In genomic region chr16:50275428-50276127, GRCh38 we compare ENCODE assay signal across 12 cellular contexts. TPM values are rescaled to one million over a fixed set of nuclear protein-coding genes. Genes with fewer than 3 reads are reported as not detected.
DNase-seq lines count a peak whose midpoint lies in the region; ATAC-seq and TF ChIP-seq lines count a peak whose summit lies in the region.
"Had no signal": no experiment of that assay in that cellular context is flagged by ENCODE, and none has a peak within 500 bp of the region (broad histone marks: within the 10 kb centered on the region; RNA-seq: fewer than 3 reads in every experiment).

No MANE protein-coding gene starts in this region.

- H3K27me3 Mint-ChIP-seq in activated CD4-positive, alpha-beta T cell treated with anti-CD3 and anti-CD28 coated beads, Interleukin-2, amount 10 ng/mL, durations not matched to agents 24 days and 14 days = no peaks in the 10 kb centered on the region
- no peaks in the 10 kb centered on the region for H3K27me3 Mint-ChIP-seq in central memory CD8-positive, alpha-beta T cell
- no peaks in the 10 kb centered on the region for H3K27me3 Mint-ChIP-seq in stimulated activated naive B cell treated with anti-CD40 and anti-IgM and Interleukin-4, amounts not matched to agents 10 μg/mL and 1 μg/mL and 100 μg/mL, for 72 hours
- no peaks in the 10 kb centered on the region for H3K27me3 Mint-ChIP-seq in type B pancreatic cell

- no peak for DNase-seq in activated CD4-positive, alpha-beta T cell treated with anti-CD3 and anti-CD28 coated beads, Interleukin-2, amount 10 ng/mL, durations not matched to agents 24 days and 14 days
- no peak for DNase-seq in activated CD4-positive, alpha-beta T cell treated with anti-CD3 and anti-CD28 coated beads for 1 hour
- DNase-seq in NAMALWA (ENCODE audit: low spot score) (peak; percentile 36), DMS153 treated with DMSO at 0.1 percent for 48 hours (lab: John Stamatoyannopoulos, UW; ENCODE audit: unreplicated experiment) (no peak), hepatic stellate cell (ENCODE audit: low spot score) (no peak), type B pancreatic cell (ENCODE audit: extremely low spot score, unreplicated experiment) (no peak)
- DNase-seq in central memory CD8-positive, alpha-beta T cell (ENCODE audit: low spot score in 2 of 2) = no peak
- DNase-seq in stimulated activated naive B cell treated with anti-CD40 and anti-IgM and Interleukin-4, amounts not matched to agents 10 μg/mL and 1 μg/mL and 100 μg/mL, for 72 hours = no peak
- DNase-seq: ACHN; activated CD4-positive, alpha-beta T cell treated with anti-CD3 and anti-CD28 coated beads for 48 hours; GDM1; GOT3 had no signal

- H3K9me3 Mint-ChIP-seq in activated CD4-positive, alpha-beta T cell treated with anti-CD3 and anti-CD28 coated beads, Interleukin-2, amount 10 ng/mL, durations not matched to agents 24 days and 14 days = peaks cover 4% of the 10 kb centered on the region
- H3K9me3 Mint-ChIP-seq in central memory CD8-positive, alpha-beta T cell = no peaks in the 10 kb centered on the region
- H3K9me3 Mint-ChIP-seq in stimulated activated naive B cell treated with anti-CD40 and anti-IgM and Interleukin-4, amounts not matched to agents 10 μg/mL and 1 μg/mL and 100 μg/mL, for 72 hours = peaks cover 2 to 4% of the 10 kb centered on the region in 2 donors
- peaks cover 5% of the 10 kb centered on the region for H3K9me3 Mint-ChIP-seq in type B pancreatic cell

- peaks cover 43% of the 10 kb centered on the region for H3K36me3 Mint-ChIP-seq in activated CD4-positive, alpha-beta T cell treated with anti-CD3 and anti-CD28 coated beads, Interleukin-2, amount 10 ng/mL, durations not matched to agents 24 days and 14 days (ENCODE audit: low read depth)
- peaks cover 14% of the 10 kb centered on the region for H3K36me3 Mint-ChIP-seq in central memory CD8-positive, alpha-beta T cell (ENCODE audit: insufficient read depth)
- peaks cover 21 to 39% of the 10 kb centered on the region in 2 donors for H3K36me3 Mint-ChIP-seq in stimulated activated naive B cell treated with anti-CD40 and anti-IgM and Interleukin-4, amounts not matched to agents 10 μg/mL and 1 μg/mL and 100 μg/mL, for 72 hours
- no peaks in the 10 kb centered on the region for H3K36me3 Mint-ChIP-seq in type B pancreatic cell

- intact Hi-C loops in activated CD4-positive, alpha-beta T cell treated with anti-CD3 and anti-CD28 coated beads, Interleukin-2, amount 10 ng/mL, durations not matched to agents 24 days and 14 days (cut with micrococcal nuclease) = loop anchor here (5.0 kb wide), 4 partner anchors 37 to 467 kb away; partner anchors contain the start of genes CYLD and TENT4B

- no peak for TF ChIP-seq CTCF in type B pancreatic cell (conservative IDR thresholded peaks at IDR 0.05)

- H3K27ac Mint-ChIP-seq in activated CD4-positive, alpha-beta T cell treated with anti-CD3 and anti-CD28 coated beads, Interleukin-2, amount 10 ng/mL, durations not matched to agents 24 days and 14 days = peak overlapping the region; percentile 99
- peak overlapping the region; percentile 97 for H3K27ac Mint-ChIP-seq in central memory CD8-positive, alpha-beta T cell (ENCODE audit: low read depth)
- peak overlapping the region; percentile 100 for H3K27ac Mint-ChIP-seq in stimulated activated naive B cell treated with anti-CD40 and anti-IgM and Interleukin-4, amounts not matched to agents 10 μg/mL and 1 μg/mL and 100 μg/mL, for 72 hours
- no peak overlapping the region for H3K27ac Mint-ChIP-seq in type B pancreatic cell

- no peak for ATAC-seq in central memory CD8-positive, alpha-beta T cell (replicated peaks; ENCODE audit: extremely low read depth, poor library complexity, severe bottlenecking)
- ATAC-seq in stimulated activated naive B cell treated with anti-CD40 and anti-IgM and Interleukin-4, amounts not matched to agents 10 μg/mL and 1 μg/mL and 100 μg/mL, for 72 hours (replicated peaks) = no peak

- H3K4me3 Mint-ChIP-seq in activated CD4-positive, alpha-beta T cell treated with anti-CD3 and anti-CD28 coated beads, Interleukin-2, amount 10 ng/mL, durations not matched to agents 24 days and 14 days = peak overlapping the region; percentile 99
- H3K4me3 Mint-ChIP-seq in central memory CD8-positive, alpha-beta T cell = peak overlapping the region; percentile 96
- H3K4me3 Mint-ChIP-seq in stimulated activated naive B cell treated with anti-CD40 and anti-IgM and Interleukin-4, amounts not matched to agents 10 μg/mL and 1 μg/mL and 100 μg/mL, for 72 hours = peak overlapping the region; percentile 87 to 99
- no peak overlapping the region for H3K4me3 Mint-ChIP-seq in type B pancreatic cell

- peaks cover 89% of the 10 kb centered on the region for H3K4me1 Mint-ChIP-seq in activated CD4-positive, alpha-beta T cell treated with anti-CD3 and anti-CD28 coated beads, Interleukin-2, amount 10 ng/mL, durations not matched to agents 24 days and 14 days
- H3K4me1 Mint-ChIP-seq in central memory CD8-positive, alpha-beta T cell = peaks cover 92% of the 10 kb centered on the region
- H3K4me1 Mint-ChIP-seq in stimulated activated naive B cell treated with anti-CD40 and anti-IgM and Interleukin-4, amounts not matched to agents 10 μg/mL and 1 μg/mL and 100 μg/mL, for 72 hours = peaks cover 67 to 98% of the 10 kb centered on the region in 2 donors
- H3K4me1 Mint-ChIP-seq in type B pancreatic cell (ENCODE audit: unreplicated experiment) = peaks cover 6% of the 10 kb centered on the region

RNA-seq across cellular contexts. Expression of gene ADCY7, which starts 9.2 kb away (rescaled TPM):
- 85.6 and 86.2 TPM in 2 replicates for total RNA-seq in activated CD4-positive, alpha-beta T cell treated with anti-CD3 and anti-CD28 coated beads, Interleukin-2, amount 10 ng/mL, durations not matched to agents 24 days and 14 days
- total RNA-seq in type B pancreatic cell (ENCODE audit: low replicate concordance) = 16.8 and 32.8 TPM in 2 replicates
